ENCODE assay signal across 1 cellular context in genomic region chr5:1279443-1280151, GRCh38.
TF ChIP-seq lines count a peak whose summit lies in the region.

No MANE protein-coding gene starts in this region.

TF ChIP-seq in IMR-90, 13 proteins besides CTCF, POLR2A, EP300 and RAD21 (continued from another document):
- TF ChIP-seq MXI1 (IDR thresholded peaks at IDR 0.05; ENCODE audit: borderline replicate concordance, low read depth, low read length): no peak
- no peak for TF ChIP-seq RFX5 (IDR thresholded peaks at IDR 0.05; ENCODE audit: low read depth, low read length)
- no peak for TF ChIP-seq CHD1 (IDR thresholded peaks at IDR 0.05; ENCODE audit: low read depth, low read length)
- TF ChIP-seq BHLHE40 (IDR thresholded peaks at IDR 0.05; ENCODE audit: low read depth, low read length): no peak
- TF ChIP-seq MAFK (IDR thresholded peaks at IDR 0.05; ENCODE audit: low read depth, low read length): no peak
- no peak for TF ChIP-seq CEBPB (IDR thresholded peaks at IDR 0.05; ENCODE audit: low read depth, low read length)
- TF ChIP-seq MAZ (IDR thresholded peaks at IDR 0.05; ENCODE audit: borderline replicate concordance, low read depth, low read length): no peak
- TF ChIP-seq RCOR1 (IDR thresholded peaks at IDR 0.05; ENCODE audit: insufficient replicate concordance, low read length): no peak
- no peak for TF ChIP-seq NFE2L2 (IDR thresholded peaks at IDR 0.05; ENCODE audit: low read depth, low read length)
- TF ChIP-seq FOS (IDR thresholded peaks at IDR 0.05; ENCODE audit: low read depth, low read length): no peak
- TF ChIP-seq ELK1 (IDR thresholded peaks at IDR 0.05; ENCODE audit: borderline replicate concordance, low read depth, low read length): no peak
- no peak for TF ChIP-seq SMC3 (IDR thresholded peaks at IDR 0.05; ENCODE audit: low read depth, low read length)
